25 cellular contexts compared by ENCODE assay signal in genomic region chr5:100726116-100726515, GRCh38.
"Had no signal": no experiment of that assay in that cellular context is flagged by ENCODE, and none has a peak within 500 bp of the region (broad histone marks: within the 10 kb centered on the region; RNA-seq: fewer than 3 reads in every experiment).

No MANE protein-coding gene starts in this region.

- H3K4me3 ChIP-seq: heart left ventricle, left ventricle myocardium inferior, lung, ovary, right atrium auricular region, right lobe of liver, suprapubic skin, thoracic aorta, tibial artery, upper lobe of right lung had no signal

- H3K9me3 Mint-ChIP-seq: mesothelial cell of epicardium; naive B cell; nephron; neural crest cell; stimulated activated naive CD8-positive, alpha-beta T cell treated with anti-CD3 and anti-CD28 coated beads, Interleukin-15, Interleukin-2, amounts not matched to agents 100 ng/mL and 50 ng/mL, for 24 hours had no signal

- FAIRE-seq: urothelium cell line had no signal

- H3K36me3 Mint-ChIP-seq: mesothelial cell of epicardium, naive B cell had no signal

- H3K27ac Mint-ChIP-seq: mesothelial cell of epicardium; naive B cell; nephron; progenitor cell of endocrine pancreas; stimulated activated naive CD8-positive, alpha-beta T cell treated with anti-CD3 and anti-CD28 coated beads, Interleukin-15, Interleukin-2, amounts not matched to agents 100 ng/mL and 50 ng/mL, for 24 hours had no signal

- H3K27me3 Mint-ChIP-seq: naive B cell; stimulated activated naive CD8-positive, alpha-beta T cell treated with anti-CD3 and anti-CD28 coated beads, Interleukin-15, Interleukin-2, amounts not matched to agents 100 ng/mL and 50 ng/mL, for 24 hours had no signal

- H3K27me3 ChIP-seq: heart left ventricle, ovary, right atrium auricular region, right lobe of liver, suprapubic skin, tibial artery, upper lobe of right lung had no signal

- H3K4me1 ChIP-seq: left ventricle myocardium inferior, right atrium auricular region, right lobe of liver, suprapubic skin, tibial artery, upper lobe of right lung had no signal

- H3K9me3 ChIP-seq: heart left ventricle, left ventricle myocardium inferior, ovary, right atrium auricular region, right lobe of liver, suprapubic skin, thoracic aorta, tibial artery, upper lobe of right lung had no signal

- DNase-seq: heart left ventricle; islet precursor cell; left ventricle myocardium inferior; mesendoderm; naive B cell; ovary; right lobe of liver; stimulated activated CD4-positive, alpha-beta T cell treated with anti-CD3 and anti-CD28 coated beads, Interleukin-12 subunit alpha, Interleukin-12 subunit beta, amount 100 ng/mL, for 4 hours; stimulated activated CD4-positive, alpha-beta T cell treated with anti-CD3 and anti-CD28 coated beads, Interleukin-15, amount 100 ng/mL, for 24 hours; stimulated activated CD4-positive, alpha-beta T cell treated with anti-CD3 and anti-CD28 coated beads, Interleukin-2, amount 100 ng/mL, for 24 hours; stimulated activated CD4-positive, alpha-beta T cell treated with anti-CD3 and anti-CD28 coated beads, Interleukin-4, amount 100 ng/mL, for 1 hour; stimulated activated naive CD4-positive, alpha-beta T cell; tibial artery; trophoblast cell; upper lobe of right lung had no signal

- H3K4me1 Mint-ChIP-seq: naive B cell, nephron, neural crest cell had no signal

- ATAC-seq: heart left ventricle, right lobe of liver, upper lobe of right lung had no signal

- H3K4me3 Mint-ChIP-seq: mesothelial cell of epicardium; naive B cell; nephron; neural crest cell; stimulated activated naive CD8-positive, alpha-beta T cell treated with anti-CD3 and anti-CD28 coated beads, Interleukin-15, Interleukin-2, amounts not matched to agents 100 ng/mL and 50 ng/mL, for 24 hours had no signal

- H3K27ac ChIP-seq: heart left ventricle, left ventricle myocardium inferior, ovary, right atrium auricular region, right lobe of liver, suprapubic skin, thoracic aorta, tibial artery, upper lobe of right lung had no signal

- H3K36me3 ChIP-seq: heart left ventricle, left ventricle myocardium inferior, ovary, right atrium auricular region, right lobe of liver, suprapubic skin, thoracic aorta, tibial artery, upper lobe of right lung had no signal
